13 cellular contexts compared by ENCODE assay signal in genomic region chr7:116356333-116356965, GRCh38.
DNase-seq lines count a peak whose midpoint lies in the region; ATAC-seq and TF ChIP-seq lines count a peak whose summit lies in the region.
"Had no signal": no experiment of that assay in that cellular context is flagged by ENCODE, and none has a peak within 500 bp of the region (broad histone marks: within the 10 kb centered on the region; RNA-seq: fewer than 3 reads in every experiment).

No MANE protein-coding gene starts in this region.

- no peak overlapping the region for H4K91ac ChIP-seq in neuronal stem cell (ENCODE audit: low read depth, low read length, poor library complexity)

- no peak overlapping the region for H3K23ac ChIP-seq in neuronal stem cell (ENCODE audit: low read depth, low read length, poor library complexity)

- H3K9ac ChIP-seq in muscle layer of colon (ENCODE audit: low read length) (no peak overlapping the region), neuronal stem cell (ENCODE audit: low read depth, low read length, poor library complexity) (no peak overlapping the region)

- no peak overlapping the region for H3K14ac ChIP-seq in neuronal stem cell (ENCODE audit: low read length)

- in situ Hi-C loops in transverse colon (cut with MboI; ENCODE audit: low pct_ligation_motif_present in 1 of 4, low pct_unique_long_range_greater_than_20kb in 1 of 4, low sequenced_read_pairs in 3 of 4): no loop called here

- no peak overlapping the region for H2BK120ac ChIP-seq in neuronal stem cell (ENCODE audit: low read depth, low read length)

- CTCF ChIA-PET in RWPE1 (lab: Yijun Ruan, JAX): interaction anchor here (0.7 kb wide), 1 partner anchor 1381 kb away, joined by 3 read pairs; no protein-coding TSS in a partner anchor
- CTCF ChIA-PET in CD8-positive, alpha-beta T cell (lab: Charles Lee): interaction anchor here (0.7 kb wide), 1 partner anchor 115 kb away, joined by 3 read pairs; no protein-coding TSS in a partner anchor

- DNase-seq in RWPE1 (ENCODE audit: low spot score) (no peak), esophagus muscularis mucosa (ENCODE audit: extremely low spot score) (no peak), transverse colon (no peak), neuronal stem cell (ENCODE audit: low spot score) (no peak)
- no peak for DNase-seq in CD8-positive, alpha-beta T cell
- DNase-seq: activated CD4-positive, alpha-beta T cell treated with anti-CD3 and anti-CD28 coated beads, Interleukin-2, amount 50 U/mL, for 1 hour; central memory CD4-positive, alpha-beta T cell; occipital lobe; stimulated activated CD4-positive, alpha-beta T cell treated with anti-CD3 and anti-CD28 coated beads, Interleukin-4, amount 100 ng/mL, for 1 hour; stimulated activated naive CD8-positive, alpha-beta T cell treated with anti-CD3 and anti-CD28 coated beads, Interleukin-15, Interleukin-2, amounts not matched to agents 100 U/mL and 50 U/mL, for 24 hours had no signal

- TF ChIP-seq POLR2A in esophagus muscularis mucosa (IDR thresholded peaks at IDR 0.05; ENCODE audit: low read depth): no peak
- TF ChIP-seq POLR2A in transverse colon (IDR thresholded peaks at IDR 0.05): no peak

- no peak overlapping the region for H3K27ac Mint-ChIP-seq in CD8-positive, alpha-beta T cell

- no peaks in the 10 kb centered on the region for H3K9me3 Mint-ChIP-seq in CD8-positive, alpha-beta T cell

- no peak overlapping the region for H2BK5ac ChIP-seq in neuronal stem cell (ENCODE audit: low read length)

- no peak overlapping the region for H3K4me3 ChIP-seq in esophagus muscularis mucosa
- no peak overlapping the region for H3K4me3 ChIP-seq in muscle layer of colon (ENCODE audit: low read depth in 1 of 2, low read length in 2 of 2)
- no peak overlapping the region for H3K4me3 ChIP-seq in transverse colon
- no peak overlapping the region for H3K4me3 ChIP-seq in CD8-positive, alpha-beta T cell (ENCODE audit: low read depth, low read length)
- H3K4me3 ChIP-seq in neuronal stem cell (ENCODE audit: low read length in 2 of 2): no peak overlapping the region
- H3K4me3 ChIP-seq: K562 had no signal

- H4K8ac ChIP-seq in neuronal stem cell (ENCODE audit: low read depth, low read length): no peak overlapping the region

- H3K4me3 Mint-ChIP-seq in CD8-positive, alpha-beta T cell: no peak overlapping the region

- H3K4me1 Mint-ChIP-seq in CD8-positive, alpha-beta T cell (ENCODE audit: low read depth): no peaks in the 10 kb centered on the region

- H2BK12ac ChIP-seq in neuronal stem cell (ENCODE audit: low read length): no peak overlapping the region

- intact Hi-C loops in esophagus muscularis mucosa (cut with DNase I) (loop anchor here (10.0 kb wide), 2 partner anchors 82 to 168 kb away; partner anchors contain the start of gene CAV1), transverse colon (cut with DNase I; ENCODE audit: low total_unique reads) (loop anchor here (10.0 kb wide), 1 partner anchor 168 kb away; the partner anchor contains the start of gene CAV1)
- intact Hi-C loops in CD8-positive, alpha-beta T cell (cut with DNase I, micrococcal nuclease): no loop called here

- peaks cover 3% of the 10 kb centered on the region for H3K27me3 Mint-ChIP-seq in CD8-positive, alpha-beta T cell (ENCODE audit: low read depth)

- no peak for ATAC-seq in GM18858 (IDR thresholded peaks at IDR 0.05; ENCODE audit: unreplicated experiment)
- no peak for ATAC-seq in CD8-positive, alpha-beta T cell
- ATAC-seq: K562; stimulated activated naive CD8-positive, alpha-beta T cell treated with anti-CD3 and anti-CD28 coated beads, Interleukin-15, Interleukin-2, amounts not matched to agents 100 U/mL and 50 U/mL, for 24 hours had no signal

- H3K4me1 ChIP-seq in esophagus muscularis mucosa (peaks cover 54 to 61% (median 56%) of the 10 kb centered on the region in 4 donors), muscle layer of colon (ENCODE audit: insufficient read depth, low read length) (peaks cover 53% of the 10 kb centered on the region), transverse colon (peaks cover 0 to 37% (median 8%) of the 10 kb centered on the region in 4 donors), neuronal stem cell (ENCODE audit: control insufficient read depth in 2 of 2, insufficient read depth in 1 of 2, low read depth in 1 of 2, low read length in 2 of 2) (peaks cover 0 to 7% of the 10 kb centered on the region in 2 donors)
- H3K4me1 ChIP-seq in CD8-positive, alpha-beta T cell (ENCODE audit: insufficient read depth, low read length): no peaks in the 10 kb centered on the region

- TF ChIP-seq CTCF in RWPE1 (conservative IDR thresholded peaks at IDR 0.05; ENCODE audit: low read depth) (no peak), esophagus muscularis mucosa (IDR thresholded peaks at IDR 0.05) (no peak), transverse colon (IDR thresholded peaks at IDR 0.05) (no peak)
- no peak for TF ChIP-seq CTCF in CD8-positive, alpha-beta T cell (IDR thresholded peaks at IDR 0.05)

- POLR2A ChIA-PET in RWPE1 (lab: Yijun Ruan, JAX; ENCODE audit: low non-redundant PET): no interaction called here
- POLR2A ChIA-PET in CD8-positive, alpha-beta T cell (lab: Charles Lee): no interaction called here

- no peaks in the 10 kb centered on the region for H3K36me3 Mint-ChIP-seq in CD8-positive, alpha-beta T cell

- H3K36me3 ChIP-seq in esophagus muscularis mucosa (no peaks in the 10 kb centered on the region), muscle layer of colon (ENCODE audit: insufficient read depth, low read length) (no peaks in the 10 kb centered on the region), transverse colon (no peaks in the 10 kb centered on the region), neuronal stem cell (replicated peaks in 1 of 2; ENCODE audit: control insufficient read depth in 2 of 2, insufficient read depth in 2 of 2, low read length in 2 of 2) (no peaks in the 10 kb centered on the region)
- no peaks in the 10 kb centered on the region for H3K36me3 ChIP-seq in CD8-positive, alpha-beta T cell (ENCODE audit: insufficient read depth, low read length)

- no peak overlapping the region for H3K4ac ChIP-seq in neuronal stem cell (ENCODE audit: low read length)

- H3K27ac ChIP-seq in RWPE1: peak overlapping the region; percentile 85
- H3K27ac ChIP-seq in esophagus muscularis mucosa (replicated peaks in 1 of 4): peak overlapping the region; percentile 77 to 87 (median 84)
- H3K27ac ChIP-seq in muscle layer of colon (ENCODE audit: low read depth, low read length): peak overlapping the region; percentile 78
- H3K27ac ChIP-seq in transverse colon: peak overlapping the region; percentile 76 to 88 (median 82)
- no peak overlapping the region for H3K27ac ChIP-seq in CD8-positive, alpha-beta T cell (ENCODE audit: low read depth, low read length)
- H3K27ac ChIP-seq in neuronal stem cell (replicated peaks; ENCODE audit: low read length): no peak overlapping the region

- TF ChIP-seq EP300 in esophagus muscularis mucosa (IDR thresholded peaks at IDR 0.05) (no peak), transverse colon (IDR thresholded peaks at IDR 0.05; ENCODE audit: low read depth) (no peak)

- no peak overlapping the region for H2AK5ac ChIP-seq in neuronal stem cell (ENCODE audit: low read depth, low read length)

- H3K4me2 ChIP-seq in neuronal stem cell (ENCODE audit: insufficient read depth, low read length, poor library complexity, severe bottlenecking): no peak overlapping the region

- H3K79me1 ChIP-seq in neuronal stem cell (ENCODE audit: low read depth, low read length): no peaks in the 10 kb centered on the region

- H3K18ac ChIP-seq in neuronal stem cell (ENCODE audit: low read length): no peak overlapping the region

- WGBS in esophagus muscularis mucosa: 100% methylated on average over 1 of the region's 1 CpG
- 92% methylated on average over 1 of the region's 1 CpG; no CpG with 5 or more reads in 1 of the 2 donors for WGBS in transverse colon (ENCODE audit: low coverage in 1 of 2), 2 donors
- WGBS in neuronal stem cell (ENCODE audit: extremely low coverage in 2 of 2, insufficient read length in 2 of 2, insufficient replicate concordance in 1 of 2), 2 donors: no CpG with 5 or more reads among the region's 1 CpG

- H2AFZ ChIP-seq in neuronal stem cell (ENCODE audit: low read length): no peak overlapping the region

- no peak overlapping the region for H2BK15ac ChIP-seq in neuronal stem cell (ENCODE audit: low read length)

- H3K27me3 ChIP-seq in esophagus muscularis mucosa (no peaks in the 10 kb centered on the region), muscle layer of colon (ENCODE audit: control insufficient read depth in 1 of 2, insufficient read depth in 2 of 2, low read length in 2 of 2) (no peaks in the 10 kb centered on the region), transverse colon (no peaks in the 10 kb centered on the region), neuronal stem cell (ENCODE audit: control insufficient read depth in 3 of 3, insufficient read depth in 3 of 3, low read depth in 1 of 3, low read length in 3 of 3) (no peaks in the 10 kb centered on the region)
- H3K27me3 ChIP-seq in CD8-positive, alpha-beta T cell (ENCODE audit: insufficient read depth, low read length): no peaks in the 10 kb centered on the region

- H3K9me3 ChIP-seq in esophagus muscularis mucosa (no peaks in the 10 kb centered on the region), muscle layer of colon (ENCODE audit: low read length) (no peaks in the 10 kb centered on the region), transverse colon (no peaks in the 10 kb centered on the region), neuronal stem cell (replicated peaks in 1 of 2; ENCODE audit: control insufficient read depth in 2 of 2, insufficient read depth in 1 of 2, low read depth in 1 of 2, low read length in 2 of 2) (no peaks in the 10 kb centered on the region)
- no peaks in the 10 kb centered on the region for H3K9me3 ChIP-seq in CD8-positive, alpha-beta T cell (ENCODE audit: low read length)

Comparison
In these comparisons a context has a peak if more than half of its experiments do, and no peak if none do; other contexts are left out.
1. H3K27ac ChIP-seq: peak in RWPE1 (single experiment), esophagus muscularis mucosa (4 of 4), muscle layer of colon (single experiment) and transverse colon (4 of 4); none in CD8-positive, alpha-beta T cell (single experiment) and neuronal stem cell (single experiment).
2. intact Hi-C loops: an anchor here in esophagus muscularis mucosa (10.0 kb wide) and transverse colon (10.0 kb wide); none called in CD8-positive, alpha-beta T cell.